Comparison of ENCODE assay signal across 33 cellular contexts in genomic region chr15:27813139-27813538, GRCh38.
"Had no signal": no experiment of that assay in that cellular context is flagged by ENCODE, and none has a peak within 500 bp of the region (broad histone marks: within the 10 kb centered on the region; RNA-seq: fewer than 3 reads in every experiment).

No MANE protein-coding gene starts in this region.

- DNase-seq: activated B cell treated with CpG ODN at 0.5 μM for 24 hours; activated CD4-positive, alpha-beta memory T cell treated with anti-CD3 and anti-CD28 coated beads for 36 hours; activated CD4-positive, alpha-beta T cell treated with anti-CD3 and anti-CD28 coated beads for 4 hours; activated CD4-positive, alpha-beta T cell treated with anti-CD3 and anti-CD28 coated beads, Interleukin-2, amount 10 ng/mL, durations not matched to agents 24 days and 14 days; activated CD4-positive, alpha-beta T cell treated with anti-CD3 and anti-CD28 coated beads, Interleukin-2, amount 50 U/mL, for 1 hour; activated CD4-positive, alpha-beta T cell treated with anti-CD3 and anti-CD28 coated beads, Interleukin-2, amount 50 U/mL, for 4 hours; activated CD4-positive, CD25-positive, alpha-beta regulatory T cell treated with anti-CD3 and anti-CD28 coated beads, Interleukin-2, amount 50 U/mL, for 72 hours; activated CD8-positive, alpha-beta memory T cell treated with anti-CD3 and anti-CD28 coated beads, Interleukin-2, amount 50 U/mL, for 4 hours; activated CD8-positive, alpha-beta T cell treated with anti-CD3 and anti-CD28 coated beads for 36 hours; activated effector memory CD4-positive, alpha-beta T cell treated with Interleukin-2 at 50 U/mL for 16 hours; activated gamma-delta T cell; activated naive CD4-positive, alpha-beta T cell treated with anti-CD3 and anti-CD28 coated beads, Interleukin-2, amount 10 ng/mL, durations not matched to agents 7 days and 5 days; activated naive CD4-positive, alpha-beta T cell treated with Interleukin-2 at 50 U/mL for 16 hours; activated naive CD8-positive, alpha-beta T cell treated with anti-CD3 and anti-CD28 coated beads, Interleukin-2, amount 10 ng/mL, durations not matched to agents 7 days and 5 days; activated naive CD8-positive, alpha-beta T cell treated with anti-CD3 and anti-CD28 coated beads, Interleukin-2, amount 50 U/mL, for 24 hours; activated T-cell treated with anti-CD3 and anti-CD28 coated beads for 4 hours; activated T-cell treated with anti-CD3 and anti-CD28 coated beads, Interleukin-2, amount 50 U/mL, for 1 hour; activated T-cell treated with anti-CD3 and anti-CD28 coated beads, Interleukin-2, amount 50 U/mL, for 48 hours; amygdala; anterior cingulate cortex; body of pancreas; brain microvascular endothelial cell; central memory CD4-positive, alpha-beta T cell; T-helper 1 cell; T-helper 2 cell; T-helper 9 cell had no signal

- H3K9me3 ChIP-seq: body of pancreas had no signal

- ATAC-seq: activated CD8-positive, alpha-beta T cell treated with anti-CD3 and anti-CD28 coated beads for 36 hours; activated naive CD8-positive, alpha-beta T cell treated with anti-CD3 and anti-CD28 coated beads, Interleukin-2, amount 50 U/mL, for 24 hours; body of pancreas had no signal

- H3K27ac ChIP-seq: body of pancreas, brain microvascular endothelial cell, cardiac muscle cell, VCaP had no signal

- H3K4me1 Mint-ChIP-seq: activated B cell treated with CpG ODN at 0.5 μM for 24 hours; activated CD4-positive, alpha-beta T cell treated with anti-CD3 and anti-CD28 coated beads, Interleukin-2, amount 10 ng/mL, durations not matched to agents 24 days and 14 days; activated naive CD4-positive, alpha-beta T cell treated with anti-CD3 and anti-CD28 coated beads, Interleukin-2, amount 10 ng/mL, durations not matched to agents 7 days and 5 days; activated naive CD4-positive, alpha-beta T cell treated with anti-CD3 and anti-CD28 coated beads, Interleukin-2, amount 50 U/mL, for 24 hours; activated naive CD8-positive, alpha-beta T cell treated with anti-CD3 and anti-CD28 coated beads, Interleukin-2, amount 10 ng/mL, durations not matched to agents 7 days and 5 days; activated naive CD8-positive, alpha-beta T cell treated with anti-CD3 and anti-CD28 coated beads, Interleukin-2, amount 50 U/mL, for 24 hours had no signal

- H3K4me3 ChIP-seq: body of pancreas, cardiac muscle cell had no signal

- H3K4me3 Mint-ChIP-seq: activated B cell treated with CpG ODN at 0.5 μM for 24 hours; activated CD4-positive, alpha-beta memory T cell treated with anti-CD3 and anti-CD28 coated beads for 36 hours; activated CD4-positive, alpha-beta T cell treated with anti-CD3 and anti-CD28 coated beads, Interleukin-2, amount 10 ng/mL, durations not matched to agents 24 days and 14 days; activated CD8-positive, alpha-beta T cell treated with anti-CD3 and anti-CD28 coated beads for 36 hours; activated naive CD4-positive, alpha-beta T cell treated with anti-CD3 and anti-CD28 coated beads, Interleukin-2, amount 10 ng/mL, durations not matched to agents 7 days and 5 days; activated naive CD4-positive, alpha-beta T cell treated with anti-CD3 and anti-CD28 coated beads, Interleukin-2, amount 50 U/mL, for 24 hours; activated naive CD8-positive, alpha-beta T cell; activated naive CD8-positive, alpha-beta T cell treated with anti-CD3 and anti-CD28 coated beads, Interleukin-2, amount 10 ng/mL, durations not matched to agents 7 days and 5 days; activated naive CD8-positive, alpha-beta T cell treated with anti-CD3 and anti-CD28 coated beads, Interleukin-2, amount 50 U/mL, for 24 hours; T-helper 1 cell treated with Interleukin-12 subunit alpha and Interleukin-12 subunit beta and Interleukin-4 antibody, amounts not matched to agents 30 μg/mL and 1 μg/mL, for 36 hours; T-helper 2 cell treated with Interferon-gamma antibody and Interleukin-4, amounts not matched to agents 5 μg/mL and 100 μg/mL, for 36 hours had no signal

- H3K4me1 ChIP-seq: body of pancreas had no signal

- H3K36me3 ChIP-seq: brain microvascular endothelial cell, cardiac muscle cell had no signal

- H3K27me3 ChIP-seq: body of pancreas, brain microvascular endothelial cell, cardiac muscle cell had no signal

- H3K36me3 Mint-ChIP-seq: activated CD4-positive, alpha-beta memory T cell treated with anti-CD3 and anti-CD28 coated beads for 36 hours; activated naive CD4-positive, alpha-beta T cell treated with anti-CD3 and anti-CD28 coated beads, Interleukin-2, amount 10 ng/mL, durations not matched to agents 7 days and 5 days; activated naive CD4-positive, alpha-beta T cell treated with anti-CD3 and anti-CD28 coated beads, Interleukin-2, amount 50 U/mL, for 24 hours; activated naive CD8-positive, alpha-beta T cell; activated naive CD8-positive, alpha-beta T cell treated with anti-CD3 and anti-CD28 coated beads, Interleukin-2, amount 10 ng/mL, durations not matched to agents 7 days and 5 days had no signal

- H3K27me3 Mint-ChIP-seq: activated B cell treated with CpG ODN at 0.5 μM for 24 hours; activated CD4-positive, alpha-beta memory T cell treated with anti-CD3 and anti-CD28 coated beads for 36 hours; activated CD4-positive, alpha-beta T cell treated with anti-CD3 and anti-CD28 coated beads, Interleukin-2, amount 10 ng/mL, durations not matched to agents 24 days and 14 days; activated CD8-positive, alpha-beta T cell treated with anti-CD3 and anti-CD28 coated beads for 36 hours; activated naive CD4-positive, alpha-beta T cell treated with anti-CD3 and anti-CD28 coated beads, Interleukin-2, amount 10 ng/mL, durations not matched to agents 7 days and 5 days; activated naive CD4-positive, alpha-beta T cell treated with anti-CD3 and anti-CD28 coated beads, Interleukin-2, amount 50 U/mL, for 24 hours; activated naive CD8-positive, alpha-beta T cell; activated naive CD8-positive, alpha-beta T cell treated with anti-CD3 and anti-CD28 coated beads, Interleukin-2, amount 10 ng/mL, durations not matched to agents 7 days and 5 days; activated naive CD8-positive, alpha-beta T cell treated with anti-CD3 and anti-CD28 coated beads, Interleukin-2, amount 50 U/mL, for 24 hours had no signal

- H3K27ac Mint-ChIP-seq: activated B cell treated with CpG ODN at 0.5 μM for 24 hours; activated CD4-positive, alpha-beta memory T cell treated with anti-CD3 and anti-CD28 coated beads for 36 hours; activated CD4-positive, alpha-beta T cell treated with anti-CD3 and anti-CD28 coated beads, Interleukin-2, amount 10 ng/mL, durations not matched to agents 24 days and 14 days; activated CD8-positive, alpha-beta T cell treated with anti-CD3 and anti-CD28 coated beads for 36 hours; activated naive CD4-positive, alpha-beta T cell treated with anti-CD3 and anti-CD28 coated beads, Interleukin-2, amount 10 ng/mL, durations not matched to agents 7 days and 5 days; activated naive CD4-positive, alpha-beta T cell treated with anti-CD3 and anti-CD28 coated beads, Interleukin-2, amount 50 U/mL, for 24 hours; activated naive CD8-positive, alpha-beta T cell; activated naive CD8-positive, alpha-beta T cell treated with anti-CD3 and anti-CD28 coated beads, Interleukin-2, amount 10 ng/mL, durations not matched to agents 7 days and 5 days; activated naive CD8-positive, alpha-beta T cell treated with anti-CD3 and anti-CD28 coated beads, Interleukin-2, amount 50 U/mL, for 24 hours; activated T-helper 2 cell treated with anti-CD3 and anti-CD28 coated beads, Interferon-gamma antibody, Interleukin-2, Interleukin-4, amounts not matched to agents 10 μg/mL and 5 μg/mL and 100 μg/mL, durations not matched to agents 14 hours and 24 hours and 36 hours; T-helper 1 cell treated with Interleukin-12 subunit alpha and Interleukin-12 subunit beta and Interleukin-4 antibody, amounts not matched to agents 30 μg/mL and 1 μg/mL, for 36 hours; T-helper 2 cell treated with Interferon-gamma antibody and Interleukin-4, amounts not matched to agents 5 μg/mL and 100 μg/mL, for 36 hours had no signal
